Comparison of ENCODE assay signal across 8 cellular contexts in the genomic region with DNA sequence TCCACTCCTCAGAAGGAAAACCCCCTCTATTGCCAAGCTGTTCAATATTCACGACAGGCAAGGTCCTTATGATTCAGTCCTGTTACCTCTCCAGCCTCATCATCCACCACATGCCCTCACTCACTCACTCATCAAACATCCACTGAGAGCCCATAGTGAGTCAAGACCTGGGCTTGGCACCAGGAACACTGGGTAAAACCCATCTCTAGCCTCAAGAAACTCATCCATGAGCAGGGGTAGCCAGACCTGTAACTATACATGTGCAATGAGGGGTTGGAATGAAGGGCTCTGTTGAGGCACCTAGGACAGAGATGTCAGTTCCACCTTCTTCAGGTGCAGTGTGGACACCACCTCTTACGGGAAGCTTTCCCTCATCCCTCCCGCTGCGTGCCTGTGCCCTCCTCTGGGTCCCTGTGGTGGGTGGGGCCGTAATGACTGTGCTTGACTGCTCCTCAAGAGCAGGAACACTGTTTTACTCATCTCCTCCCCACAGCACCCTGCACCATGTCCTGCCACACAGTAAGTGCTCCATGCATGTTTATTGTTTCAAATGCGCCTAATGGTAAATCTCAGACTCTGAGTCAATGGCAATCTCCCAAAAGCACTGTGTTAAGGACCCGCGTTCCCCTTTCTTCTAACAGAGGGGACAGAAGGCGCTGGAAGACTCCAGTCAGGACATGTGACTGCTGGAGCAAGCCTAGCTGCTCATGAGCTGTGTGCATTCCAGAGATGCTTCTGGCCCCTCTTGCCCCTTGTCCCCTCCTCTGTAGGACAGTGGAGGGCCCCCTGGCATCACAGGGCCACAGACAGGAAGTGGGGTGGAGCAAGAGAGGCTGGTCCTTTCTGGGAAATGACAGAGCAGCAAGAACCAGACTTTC.
A peak's percentile ranks its signal among the peaks of the same experiment; 100 is the strongest.
DNase-seq lines count a peak whose midpoint lies in the region; ATAC-seq and TF ChIP-seq lines count a peak whose summit lies in the region.

No MANE protein-coding gene starts in this region.

- H3K4me3 ChIP-seq in prostate gland: no peak overlapping the region

- H3K4me1 ChIP-seq in prostate gland (replicated peaks): peaks cover 24% of the 10 kb centered on the region

- peak overlapping the region in 1 of 2 donors; percentile 84 for H3K27ac Mint-ChIP-seq in effector memory CD8-positive, alpha-beta T cell

- H3K4me3 Mint-ChIP-seq in effector memory CD8-positive, alpha-beta T cell: peak overlapping the region; percentile 43 to 61

- no peaks in the 10 kb centered on the region for H3K9me3 ChIP-seq in prostate gland

- intact Hi-C loops in prostate gland (cut with DNase I): loop anchor here (5.0 kb wide), 1 partner anchor 55 kb away; no protein-coding TSS in a partner anchor
- intact Hi-C loops in posterior cingulate gyrus (cut with DNase I): no loop called here

- H3K4me1 Mint-ChIP-seq in effector memory CD8-positive, alpha-beta T cell (ENCODE audit: low read depth in 2 of 2): peaks cover 33 to 35% of the 10 kb centered on the region in 2 donors

- H3K36me3 Mint-ChIP-seq in effector memory CD8-positive, alpha-beta T cell (ENCODE audit: insufficient read depth): no peaks in the 10 kb centered on the region

- WGBS in prostate gland: 80% methylated on average over 9 of the region's 9 CpGs

- CTCF ChIA-PET in RWPE1 (lab: Yijun Ruan, JAX): no interaction called here

- no peaks in the 10 kb centered on the region for H3K27me3 ChIP-seq in prostate gland (replicated peaks; ENCODE audit: insufficient read depth)

- TF ChIP-seq CTCF in RWPE1 (conservative IDR thresholded peaks at IDR 0.05; ENCODE audit: low read depth) (no peak), prostate gland (IDR thresholded peaks at IDR 0.05) (no peak)

- DNase-seq in stimulated activated naive CD4-positive, alpha-beta T cell treated with Interleukin-2 at 50 U/mL for 16 hours (lab: John Stamatoyannopoulos, UW): peak; percentile 69
- no peak for DNase-seq in stimulated activated naive CD4-positive, alpha-beta T cell (lab: John Stamatoyannopoulos, UW)
- DNase-seq in RWPE1 (ENCODE audit: low spot score) (no peak), prostate gland (ENCODE audit: low spot score) (no peak), DMS53 treated with DMSO at 0.1 percent for 48 hours (lab: John Stamatoyannopoulos, UW; ENCODE audit: unreplicated experiment) (no peak), posterior cingulate gyrus (no peak), NCI-H1092 treated with DMSO at 0.1 percent for 48 hours (lab: John Stamatoyannopoulos, UW) (no peak)
- DNase-seq in effector memory CD8-positive, alpha-beta T cell: no peak

- peak overlapping the region; percentile 90 for H3K27ac ChIP-seq in RWPE1
- peak overlapping the region; percentile 32 to 86 for H3K27ac ChIP-seq in prostate gland

- peaks cover 2 to 7% of the 10 kb centered on the region in 2 donors for H3K9me3 Mint-ChIP-seq in effector memory CD8-positive, alpha-beta T cell

- H3K27me3 Mint-ChIP-seq in effector memory CD8-positive, alpha-beta T cell: no peaks in the 10 kb centered on the region

- H3K36me3 ChIP-seq in prostate gland: no peaks in the 10 kb centered on the region

- ATAC-seq in effector memory CD8-positive, alpha-beta T cell (replicated peaks): peak; percentile 35

- no peak for TF ChIP-seq POLR2A in prostate gland (IDR thresholded peaks at IDR 0.05)

- POLR2A ChIA-PET in RWPE1 (lab: Yijun Ruan, JAX; ENCODE audit: low non-redundant PET): no interaction called here
